ENCODE assay signal across 8 cellular contexts in genomic region chr3:12175844-12176453, GRCh38. TPM values are rescaled to one million over a fixed set of nuclear protein-coding genes. Genes with fewer than 3 reads are reported as not detected.
DNase-seq lines count a peak whose midpoint lies in the region; ATAC-seq, FAIRE-seq and TF ChIP-seq lines count a peak whose summit lies in the region.

No MANE protein-coding gene starts in this region.

- H3K9me3 Mint-ChIP-seq in T-helper 2 cell treated with Interferon-gamma antibody and Interleukin-4, amounts not matched to agents 5 μg/mL and 100 μg/mL, for 36 hours: peaks cover 20% of the 10 kb centered on the region
- peaks cover 16% of the 10 kb centered on the region for H3K9me3 Mint-ChIP-seq in neural crest cell

- TF ChIP-seq CTCF in fibroblast of mammary gland (conservative IDR thresholded peaks at IDR 0.05; ENCODE audit: control insufficient read depth, insufficient read depth, low read depth, low read length) (peak; percentile 95), neural crest cell (conservative IDR thresholded peaks at IDR 0.05) (peak; percentile 80)

- H3K4me3 Mint-ChIP-seq in T-helper 2 cell treated with Interferon-gamma antibody and Interleukin-4, amounts not matched to agents 5 μg/mL and 100 μg/mL, for 36 hours: no peak overlapping the region
- H3K4me3 Mint-ChIP-seq in neural crest cell: no peak overlapping the region

- H3K4me1 Mint-ChIP-seq in T-helper 2 cell treated with Interferon-gamma antibody and Interleukin-4, amounts not matched to agents 5 μg/mL and 100 μg/mL, for 36 hours (ENCODE audit: low read depth): peaks cover 3% of the 10 kb centered on the region
- H3K4me1 Mint-ChIP-seq in neural crest cell: no peaks in the 10 kb centered on the region

- peak; percentile 65 for ATAC-seq in HG03354 (IDR thresholded peaks at IDR 0.05; ENCODE audit: poor library complexity, severe bottlenecking, unreplicated experiment)

- H3K27ac Mint-ChIP-seq in T-helper 2 cell treated with Interferon-gamma antibody and Interleukin-4, amounts not matched to agents 5 μg/mL and 100 μg/mL, for 36 hours: no peak overlapping the region
- H3K27ac Mint-ChIP-seq in neural crest cell (ENCODE audit: unreplicated experiment): no peak overlapping the region

- peaks cover 5% of the 10 kb centered on the region for H3K36me3 Mint-ChIP-seq in T-helper 2 cell treated with Interferon-gamma antibody and Interleukin-4, amounts not matched to agents 5 μg/mL and 100 μg/mL, for 36 hours (ENCODE audit: low read depth)
- peaks cover 6% of the 10 kb centered on the region for H3K36me3 Mint-ChIP-seq in neural crest cell (ENCODE audit: low read depth)

- DNase-seq in AG20443 (ENCODE audit: low spot score) (peak; percentile 68), GM18507 (ENCODE audit: extremely low spot score, insufficient read length, low read depth) (peak; percentile 35), fibroblast of mammary gland (ENCODE audit: low read depth) (peak; percentile 72), neural crest cell (ENCODE audit: low read depth, low spot score) (peak; percentile 62), NCI-H524 treated with DMSO at 0.1 percent for 48 hours (lab: John Stamatoyannopoulos, UW) (no peak), NCI-H1048 (lab: John Stamatoyannopoulos, UW) (no peak)
- DNase-seq in T-helper 2 cell treated with Interferon-gamma antibody and Interleukin-4, amounts not matched to agents 5 μg/mL and 100 μg/mL, for 36 hours (ENCODE audit: low spot score): peak; percentile 27

- H3K4me3 ChIP-seq in fibroblast of mammary gland (ENCODE audit: control insufficient read depth, low read depth, low read length): no peak overlapping the region

- no peaks in the 10 kb centered on the region for H3K27me3 Mint-ChIP-seq in T-helper 2 cell treated with Interferon-gamma antibody and Interleukin-4, amounts not matched to agents 5 μg/mL and 100 μg/mL, for 36 hours (ENCODE audit: low read depth)
- no peaks in the 10 kb centered on the region for H3K27me3 Mint-ChIP-seq in neural crest cell (ENCODE audit: low read depth)

- FAIRE-seq in GM18507 (lab: Jason Lieb, UNC): peak; percentile 31

RNA-seq across cellular contexts. Expression of gene TIMP4, which starts 17.2 kb away (rescaled TPM):
- 0.75 and 1.1 TPM in 2 replicates for total RNA-seq in neural crest cell

Comparison
In these comparisons a context has a peak if more than half of its experiments do, and no peak if none do; other contexts are left out.
1. DNase-seq: peak in AG20443 (single experiment), GM18507 (single experiment), T-helper 2 cell treated with Interferon-gamma antibody and Interleukin-4, amounts not matched to agents 5 μg/mL and 100 μg/mL, for 36 hours (single experiment), fibroblast of mammary gland (single experiment) and neural crest cell (single experiment); none in NCI-H524 treated with DMSO at 0.1 percent for 48 hours (single experiment) and NCI-H1048 (single experiment).